Comparison of ENCODE assay signal across 29 cellular contexts in the genomic region with DNA sequence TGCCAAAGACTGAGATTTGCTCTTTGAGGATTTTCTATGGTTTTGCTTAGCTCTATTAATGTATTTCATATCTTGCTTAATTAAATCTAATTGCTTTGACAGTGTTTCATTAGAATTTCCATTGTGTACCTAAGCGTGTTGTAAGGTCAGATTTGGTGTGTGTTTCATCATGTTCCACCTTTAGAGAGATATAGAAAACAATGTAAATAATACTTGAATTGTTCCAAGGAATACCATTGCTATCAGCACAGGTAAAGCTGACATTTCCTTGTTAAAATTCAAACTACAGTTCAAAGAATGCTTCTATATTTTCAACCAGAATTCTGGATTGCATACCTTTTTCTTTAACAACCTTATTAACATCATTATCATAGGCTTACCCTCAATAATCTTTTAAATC.
DNase-seq lines count a peak whose midpoint lies in the region; ATAC-seq, FAIRE-seq and TF ChIP-seq lines count a peak whose summit lies in the region.
"Had no signal": no experiment of that assay in that cellular context is flagged by ENCODE, and none has a peak within 500 bp of the region (broad histone marks: within the 10 kb centered on the region; RNA-seq: fewer than 3 reads in every experiment).

No MANE protein-coding gene starts in this region.

- H3K9ac ChIP-seq in astrocyte (ENCODE audit: low read length) (no peak overlapping the region), mesenchymal stem cell (ENCODE audit: low read length) (peak overlapping the region; percentile 72)

- H2AK5ac ChIP-seq in mesenchymal stem cell (ENCODE audit: low read length, severe bottlenecking), result no peak overlapping the region

- H3K9me3 ChIP-seq in astrocyte (ENCODE audit: insufficient read depth, low read depth, low read length) (no peaks in the 10 kb centered on the region), mesenchymal stem cell (ENCODE audit: control insufficient read depth, low read length) (no peaks in the 10 kb centered on the region)
- H3K9me3 ChIP-seq: ovary, upper lobe of left lung had no signal

- H3K27me3 ChIP-seq in astrocyte (ENCODE audit: insufficient read depth, low read length) (no peaks in the 10 kb centered on the region), mesenchymal stem cell (ENCODE audit: control insufficient read depth in 1 of 2, insufficient read depth in 1 of 2, low read length in 2 of 2) (no peaks in the 10 kb centered on the region)
- H3K27me3 ChIP-seq: ovary, upper lobe of left lung had no signal

- FAIRE-seq in astrocyte (lab: Jason Lieb, UNC) (peak; percentile 41), urothelium cell line (lab: Jason Lieb, UNC) (no peak)
- FAIRE-seq: endothelial cell of umbilical vein had no signal

- H3K4me2 ChIP-seq in astrocyte (ENCODE audit: low read length), result no peak overlapping the region
- H3K4me2 ChIP-seq in mesenchymal stem cell (ENCODE audit: low read length, poor library complexity, severe bottlenecking), result no peak overlapping the region

- no peaks in the 10 kb centered on the region for H3K79me2 ChIP-seq in astrocyte (ENCODE audit: insufficient read depth, low read length)

- no peak overlapping the region for H4K8ac ChIP-seq in mesenchymal stem cell (ENCODE audit: low read length)

- H3K27me3 Mint-ChIP-seq in astrocyte (ENCODE audit: low read depth, unreplicated experiment), result no peaks in the 10 kb centered on the region

- H3K4ac ChIP-seq in mesenchymal stem cell (ENCODE audit: low read depth in 1 of 2, low read length in 2 of 2), result no peak overlapping the region

- H3K36me3 ChIP-seq in astrocyte (ENCODE audit: insufficient read depth, low read length) (no peaks in the 10 kb centered on the region), mesenchymal stem cell (ENCODE audit: control insufficient read depth in 1 of 2, insufficient read depth in 2 of 2, low read depth in 1 of 2, low read length in 2 of 2) (no peaks in the 10 kb centered on the region)
- H3K36me3 ChIP-seq: ovary, upper lobe of left lung had no signal

- no peak overlapping the region for H3K18ac ChIP-seq in mesenchymal stem cell (ENCODE audit: low read depth in 1 of 2, low read length in 2 of 2)

- peaks cover 7% of the 10 kb centered on the region for H3K4me1 ChIP-seq in astrocyte (ENCODE audit: insufficient read depth, low read length)
- H3K4me1 ChIP-seq in mesenchymal stem cell (ENCODE audit: control insufficient read depth, insufficient read depth, low read depth, low read length), result no peaks in the 10 kb centered on the region
- H3K4me1 ChIP-seq: upper lobe of left lung had no signal

- H2BK5ac ChIP-seq in mesenchymal stem cell (ENCODE audit: low read depth, low read length, poor library complexity, severe bottlenecking), result no peak overlapping the region

- H3K36me3 Mint-ChIP-seq in astrocyte (ENCODE audit: low read depth, unreplicated experiment), result no peaks in the 10 kb centered on the region
- H3K36me3 Mint-ChIP-seq: activated naive CD8-positive, alpha-beta T cell treated with anti-CD3 and anti-CD28 coated beads for 36 hours; stimulated activated effector memory CD8-positive, alpha-beta T cell treated with anti-CD3 and anti-CD28 coated beads, Interleukin-12 subunit alpha, Interleukin-12 subunit beta, amount 100 ng/mL, for 72 hours had no signal

- DNase-seq in DMS53 (lab: John Stamatoyannopoulos, UW), result peak; percentile 35
- no peak for DNase-seq in DMS53 treated with DMSO at 0.1 percent for 48 hours (lab: John Stamatoyannopoulos, UW; ENCODE audit: unreplicated experiment)
- no peak for DNase-seq in astrocyte (ENCODE audit: low read depth)
- DNase-seq in mesenchymal stem cell, result no peak
- DNase-seq in NCI-H2081 (lab: John Stamatoyannopoulos, UW), result no peak
- DNase-seq in urothelium cell line (ENCODE audit: low spot score), result no peak
- no peak for DNase-seq in islet precursor cell
- DNase-seq: 8988T; activated CD4-positive, alpha-beta T cell treated with anti-CD3 and anti-CD28 coated beads for 4 hours; activated naive CD8-positive, alpha-beta T cell treated with anti-CD3 and anti-CD28 coated beads for 36 hours; activated T-cell treated with anti-CD3 and anti-CD28 coated beads for 4 hours; CD4-positive, alpha-beta T cell; DMS 273 treated with DMSO at 0.1 percent for 48 hours; H7; KG1; MM.1S; NCI-H2029 treated with DMSO at 0.1 percent for 48 hours; nephron progenitor cell; ovary; right cardiac atrium; RPMI8226; stimulated activated CD4-positive, alpha-beta T cell treated with anti-CD3 and anti-CD28 coated beads, Interleukin-12 subunit alpha, Interleukin-12 subunit beta, amount 100 ng/mL, for 4 hours; stimulated activated CD4-positive, alpha-beta T cell treated with anti-CD3 and anti-CD28 coated beads, Interleukin-4, amount 100 ng/mL, for 24 hours; substantia nigra; T-helper 2 cell had no signal

- no peaks in the 10 kb centered on the region for H4K20me1 ChIP-seq in astrocyte (ENCODE audit: insufficient read depth, low read length)

- H3K27ac Mint-ChIP-seq in astrocyte (ENCODE audit: unreplicated experiment), result no peak overlapping the region
- H3K27ac Mint-ChIP-seq: activated naive CD8-positive, alpha-beta T cell treated with anti-CD3 and anti-CD28 coated beads for 36 hours; CD4-positive, alpha-beta T cell; stimulated activated effector memory CD8-positive, alpha-beta T cell treated with anti-CD3 and anti-CD28 coated beads, Interleukin-12 subunit alpha, Interleukin-12 subunit beta, amount 100 ng/mL, for 72 hours had no signal

- H3K23ac ChIP-seq in mesenchymal stem cell (ENCODE audit: low read length in 2 of 2), result no peak overlapping the region

- no peak overlapping the region for H3K27ac ChIP-seq in astrocyte (ENCODE audit: low read depth, low read length)
- no peak overlapping the region for H3K27ac ChIP-seq in mesenchymal stem cell (ENCODE audit: low read length, poor library complexity, severe bottlenecking)
- H3K27ac ChIP-seq: ovary, upper lobe of left lung had no signal

- H2BK12ac ChIP-seq in mesenchymal stem cell (ENCODE audit: low read length in 2 of 2), result no peak overlapping the region

- no peaks in the 10 kb centered on the region for H3K79me1 ChIP-seq in mesenchymal stem cell (replicated peaks; ENCODE audit: low read length, poor library complexity, severe bottlenecking)

- no peak overlapping the region for H4K91ac ChIP-seq in mesenchymal stem cell (ENCODE audit: low read length)

- ATAC-seq in GM18867 (IDR thresholded peaks at IDR 0.05; ENCODE audit: unreplicated experiment), result no peak
- ATAC-seq: right cardiac atrium; stimulated activated effector memory CD8-positive, alpha-beta T cell treated with anti-CD3 and anti-CD28 coated beads, Interleukin-12 subunit alpha, Interleukin-12 subunit beta, amount 100 ng/mL, for 72 hours had no signal

- H2AFZ ChIP-seq in astrocyte (ENCODE audit: low read depth, low read length) (no peak overlapping the region), mesenchymal stem cell (ENCODE audit: low read depth, low read length) (no peak overlapping the region)

- no peak overlapping the region for H3K14ac ChIP-seq in mesenchymal stem cell (ENCODE audit: low read length in 2 of 2)

- no peak overlapping the region for H2BK15ac ChIP-seq in mesenchymal stem cell (ENCODE audit: low read depth, poor library complexity, severe bottlenecking)

- H3K9me3 Mint-ChIP-seq in astrocyte (ENCODE audit: unreplicated experiment), result no peaks in the 10 kb centered on the region
- H3K9me3 Mint-ChIP-seq: activated naive CD8-positive, alpha-beta T cell treated with anti-CD3 and anti-CD28 coated beads for 36 hours; CD4-positive, alpha-beta T cell; nephron progenitor cell; stimulated activated effector memory CD8-positive, alpha-beta T cell treated with anti-CD3 and anti-CD28 coated beads, Interleukin-12 subunit alpha, Interleukin-12 subunit beta, amount 100 ng/mL, for 72 hours had no signal

- no peak overlapping the region for H3K4me3 ChIP-seq in astrocyte (ENCODE audit: insufficient read depth, low read depth, low read length)
- no peak overlapping the region for H3K4me3 ChIP-seq in mesenchymal stem cell (ENCODE audit: insufficient read depth in 1 of 2, low read depth in 1 of 2, low read length in 2 of 2)
- H3K4me3 ChIP-seq: ovary, upper lobe of left lung had no signal

- 80% methylated on average over 1 of the region's 1 CpG for WGBS in mesenchymal stem cell

- H2BK120ac ChIP-seq in mesenchymal stem cell (ENCODE audit: low read depth, low read length), result no peak overlapping the region

- no peak for TF ChIP-seq CTCF in astrocyte (IDR thresholded peaks at IDR 0.05; ENCODE audit: insufficient read depth, low read depth, low read length)

- H3K4me3 Mint-ChIP-seq in astrocyte (ENCODE audit: unreplicated experiment), result no peak overlapping the region
- H3K4me3 Mint-ChIP-seq: activated naive CD8-positive, alpha-beta T cell treated with anti-CD3 and anti-CD28 coated beads for 36 hours; CD4-positive, alpha-beta T cell; nephron progenitor cell; stimulated activated effector memory CD8-positive, alpha-beta T cell treated with anti-CD3 and anti-CD28 coated beads, Interleukin-12 subunit alpha, Interleukin-12 subunit beta, amount 100 ng/mL, for 72 hours had no signal

- H3K4me1 Mint-ChIP-seq in astrocyte (ENCODE audit: low read depth, unreplicated experiment), result peaks cover 3% of the 10 kb centered on the region
- H3K4me1 Mint-ChIP-seq: nephron progenitor cell; stimulated activated effector memory CD8-positive, alpha-beta T cell treated with anti-CD3 and anti-CD28 coated beads, Interleukin-12 subunit alpha, Interleukin-12 subunit beta, amount 100 ng/mL, for 72 hours had no signal
